1 cellular context compared by ENCODE assay signal in genomic region chr6:109071125-109071917, GRCh38.
TF ChIP-seq lines count a peak whose summit lies in the region.

No MANE protein-coding gene starts in this region.

TF ChIP-seq in SK-N-SH treated with all-trans-retinoic acid at 6 μM for 48 hours, 23 proteins besides CTCF, POLR2A, EP300 and RAD21 (continued from another document):
- TF ChIP-seq CSRNP3 (CRISPR knock-in tag; IDR thresholded peaks at IDR 0.05), result no peak
- no peak for TF ChIP-seq GLIS3 (CRISPR knock-in tag; IDR thresholded peaks at IDR 0.05)
- TF ChIP-seq, protein P1, sequence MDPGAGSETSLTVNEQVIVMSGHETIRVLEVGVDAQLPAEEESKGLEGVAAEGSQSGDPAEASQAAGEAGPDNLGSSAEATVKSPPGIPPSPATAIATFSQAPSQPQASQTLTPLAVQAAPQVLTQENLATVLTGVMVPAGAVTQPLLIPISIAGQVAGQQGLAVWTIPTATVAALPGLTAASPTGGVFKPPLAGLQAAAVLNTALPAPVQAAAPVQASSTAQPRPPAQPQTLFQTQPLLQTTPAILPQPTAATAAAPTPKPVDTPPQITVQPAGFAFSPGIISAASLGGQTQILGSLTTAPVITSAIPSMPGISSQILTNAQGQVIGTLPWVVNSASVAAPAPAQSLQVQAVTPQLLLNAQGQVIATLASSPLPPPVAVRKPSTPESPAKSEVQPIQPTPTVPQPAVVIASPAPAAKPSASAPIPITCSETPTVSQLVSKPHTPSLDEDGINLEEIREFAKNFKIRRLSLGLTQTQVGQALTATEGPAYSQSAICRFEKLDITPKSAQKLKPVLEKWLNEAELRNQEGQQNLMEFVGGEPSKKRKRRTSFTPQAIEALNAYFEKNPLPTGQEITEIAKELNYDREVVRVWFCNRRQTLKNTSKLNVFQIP (CRISPR knock-in tag; IDR thresholded peaks at IDR 0.05; ENCODE audit: borderline replicate concordance, low read depth), result no peak
- TF ChIP-seq ARNTL (CRISPR knock-in tag; IDR thresholded peaks at IDR 0.05; ENCODE audit: borderline replicate concordance, low read depth), result no peak
TF ChIP-seq in SK-N-SH treated with all-trans-retinoic acid at 6 μM for 48 hours: peak in this region for 0.
